Comparison of ENCODE assay signal across 27 cellular contexts in the genomic region with DNA sequence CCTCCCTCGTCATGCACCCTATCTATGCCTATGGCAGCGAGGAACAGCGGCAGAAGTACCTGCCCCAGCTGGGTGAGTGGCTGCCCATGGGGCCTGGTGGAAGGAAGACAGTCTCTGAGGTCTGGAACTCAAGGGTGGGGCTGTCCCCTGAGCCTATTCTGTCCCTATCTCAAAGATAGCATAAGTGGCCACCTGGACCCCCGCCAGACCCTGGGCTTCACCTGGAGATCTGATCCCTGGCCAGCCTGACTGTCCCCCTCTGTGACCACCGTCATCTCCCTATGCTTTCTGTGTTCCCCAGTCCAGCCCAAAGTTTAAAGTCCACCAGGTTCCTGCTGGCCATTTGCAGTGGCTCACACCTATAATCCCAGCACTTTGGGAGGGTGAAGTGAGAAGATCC. TPM values are rescaled to one million over a fixed set of nuclear protein-coding genes. Genes with fewer than 3 reads are reported as not detected.
DNase-seq lines count a peak whose midpoint lies in the region; ATAC-seq and TF ChIP-seq lines count a peak whose summit lies in the region.
"Had no signal": no experiment of that assay in that cellular context is flagged by ENCODE, and none has a peak within 500 bp of the region (broad histone marks: within the 10 kb centered on the region; RNA-seq: fewer than 3 reads in every experiment).

No MANE protein-coding gene starts in this region.

- peaks cover 18% of the 10 kb centered on the region for H3K4me1 Mint-ChIP-seq in activated CD4-positive, alpha-beta T cell treated with anti-CD3 and anti-CD28 coated beads, Interleukin-2, amount 10 ng/mL, durations not matched to agents 24 days and 14 days
- peaks cover 26% of the 10 kb centered on the region for H3K4me1 Mint-ChIP-seq in CD4-positive, alpha-beta T cell (ENCODE audit: low read depth)
- H3K4me1 Mint-ChIP-seq in activated B cell treated with CpG ODN at 0.5 μM for 24 hours = peaks cover 21% of the 10 kb centered on the region
- H3K4me1 Mint-ChIP-seq in naive thymus-derived CD8-positive, alpha-beta T cell = peaks cover 13 to 35% (median 24%) of the 10 kb centered on the region in 4 donors

- H3K27me3 Mint-ChIP-seq in activated CD4-positive, alpha-beta T cell treated with anti-CD3 and anti-CD28 coated beads, Interleukin-2, amount 10 ng/mL, durations not matched to agents 24 days and 14 days = no peaks in the 10 kb centered on the region
- H3K27me3 Mint-ChIP-seq in CD4-positive, alpha-beta T cell = no peaks in the 10 kb centered on the region
- H3K27me3 Mint-ChIP-seq in activated B cell treated with CpG ODN at 0.5 μM for 24 hours = no peaks in the 10 kb centered on the region
- H3K27me3 Mint-ChIP-seq in naive thymus-derived CD8-positive, alpha-beta T cell = no peaks in the 10 kb centered on the region
- H3K27me3 Mint-ChIP-seq: stimulated activated memory B cell treated with anti-CD40 and anti-IgM and Interleukin-4, amounts not matched to agents 10 μg/mL and 1 μg/mL and 100 μg/mL, for 72 hours had no signal

- ATAC-seq in CD4-positive, alpha-beta T cell (ENCODE audit: poor library complexity) = no peak
- ATAC-seq in activated B cell treated with CpG ODN at 0.5 μM for 24 hours (ENCODE audit: low read depth) = no peak
- ATAC-seq in naive thymus-derived CD8-positive, alpha-beta T cell = no peak
- ATAC-seq: body of pancreas; left cardiac atrium; Panc1; stimulated activated memory B cell treated with anti-CD40 and anti-IgM and Interleukin-4, amounts not matched to agents 10 μg/mL and 1 μg/mL and 100 μg/mL, for 72 hours had no signal

- peak overlapping the region; percentile 99 for H3K4me3 Mint-ChIP-seq in activated CD4-positive, alpha-beta T cell treated with anti-CD3 and anti-CD28 coated beads, Interleukin-2, amount 10 ng/mL, durations not matched to agents 24 days and 14 days
- peak overlapping the region; percentile 80 for H3K4me3 Mint-ChIP-seq in CD4-positive, alpha-beta T cell
- peak overlapping the region; percentile 53 for H3K4me3 Mint-ChIP-seq in activated B cell treated with CpG ODN at 0.5 μM for 24 hours
- H3K4me3 Mint-ChIP-seq in naive thymus-derived CD8-positive, alpha-beta T cell = peak overlapping the region in 9 of 10 donors; percentile 36 to 74 (median 64)

- H3K9me3 ChIP-seq in CD4-positive, alpha-beta T cell (ENCODE audit: control insufficient read depth, low read length) = no peaks in the 10 kb centered on the region
- H3K9me3 ChIP-seq: body of pancreas, HAP-1, ovary, SJCRH30, suprapubic skin had no signal

- no peak for DNase-seq in activated CD4-positive, alpha-beta T cell treated with anti-CD3 and anti-CD28 coated beads, Interleukin-2, amount 10 ng/mL, durations not matched to agents 24 days and 14 days
- DNase-seq in activated CD4-positive, alpha-beta T cell treated with anti-CD3 and anti-CD28 coated beads, Interleukin-2, amount 50 U/mL, for 1 hour = no peak
- no peak for DNase-seq in CD4-positive, alpha-beta T cell
- DNase-seq in activated B cell treated with CpG ODN at 0.5 μM for 24 hours (no peak), RPMI8226 (no peak)
- DNase-seq in naive thymus-derived CD8-positive, alpha-beta T cell = no peak
- DNase-seq in stimulated activated CD8-positive, alpha-beta memory T cell treated with anti-CD3 and anti-CD28 coated beads, Interleukin-4, amount 100 ng/mL, for 48 hours = no peak
- DNase-seq in activated CD8-positive, alpha-beta memory T cell treated with anti-CD3 and anti-CD28 coated beads, Interleukin-2, amount 50 U/mL, for 48 hours = no peak
- DNase-seq: activated CD4-positive, alpha-beta T cell treated with anti-CD3 and anti-CD28 coated beads, Interleukin-2, amount 50 U/mL, for 4 hours; body of pancreas; DMS79 treated with DMSO at 0.1 percent for 48 hours; effector CD4-positive, alpha-beta T cell; head of caudate nucleus; Kasumi-1; left cardiac atrium; mammary epithelial cell; NCI-H1694; NCI-H526; ovary; SJCRH30 had no signal

- H3K36me3 Mint-ChIP-seq in activated CD4-positive, alpha-beta T cell treated with anti-CD3 and anti-CD28 coated beads, Interleukin-2, amount 10 ng/mL, durations not matched to agents 24 days and 14 days (ENCODE audit: low read depth) = peaks cover 29% of the 10 kb centered on the region
- H3K36me3 Mint-ChIP-seq in CD4-positive, alpha-beta T cell (ENCODE audit: low read depth) = peaks cover 59% of the 10 kb centered on the region
- peaks cover 50% of the 10 kb centered on the region for H3K36me3 Mint-ChIP-seq in activated B cell treated with CpG ODN at 0.5 μM for 24 hours (ENCODE audit: low read depth)
- peaks cover 0 to 40% (median 9%) of the 10 kb centered on the region in 3 donors for H3K36me3 Mint-ChIP-seq in naive thymus-derived CD8-positive, alpha-beta T cell

- no peaks in the 10 kb centered on the region for H3K9me3 Mint-ChIP-seq in activated CD4-positive, alpha-beta T cell treated with anti-CD3 and anti-CD28 coated beads, Interleukin-2, amount 10 ng/mL, durations not matched to agents 24 days and 14 days
- no peaks in the 10 kb centered on the region for H3K9me3 Mint-ChIP-seq in CD4-positive, alpha-beta T cell
- no peaks in the 10 kb centered on the region for H3K9me3 Mint-ChIP-seq in activated B cell treated with CpG ODN at 0.5 μM for 24 hours
- H3K9me3 Mint-ChIP-seq in naive thymus-derived CD8-positive, alpha-beta T cell = no peaks in the 10 kb centered on the region
- H3K9me3 Mint-ChIP-seq: stimulated activated memory B cell treated with anti-CD40 and anti-IgM and Interleukin-4, amounts not matched to agents 10 μg/mL and 1 μg/mL and 100 μg/mL, for 72 hours had no signal

- POLR2A ChIA-PET in CD4-positive, alpha-beta T cell (lab: Charles Lee) = no interaction called here
- POLR2A ChIA-PET in activated B cell treated with CpG ODN at 0.5 μM for 24 hours (lab: Charles Lee) = no interaction called here
- POLR2A ChIA-PET in naive thymus-derived CD8-positive, alpha-beta T cell (lab: Charles Lee) = interaction anchor here (1.2 to 3.8 kb wide), 2 partner anchors 20 to 40 kb away, joined by 4 to 45 read pairs; a partner anchor contains a TSS

- intact Hi-C loops in activated CD4-positive, alpha-beta T cell treated with anti-CD3 and anti-CD28 coated beads, Interleukin-2, amount 10 ng/mL, durations not matched to agents 24 days and 14 days (cut with micrococcal nuclease) = no loop called here
- intact Hi-C loops in CD4-positive, alpha-beta T cell (cut with DNase I, micrococcal nuclease) = loop anchor here in 1 of 2 experiments (2.0 kb wide), 1 partner anchor 19 kb away; no protein-coding TSS in a partner anchor
- intact Hi-C loops in activated B cell treated with CpG ODN at 0.5 μM for 24 hours (cut with micrococcal nuclease) = no loop called here

- no peak overlapping the region for H3K27ac Mint-ChIP-seq in activated CD4-positive, alpha-beta T cell treated with anti-CD3 and anti-CD28 coated beads, Interleukin-2, amount 10 ng/mL, durations not matched to agents 24 days and 14 days
- H3K27ac Mint-ChIP-seq in CD4-positive, alpha-beta T cell = peak overlapping the region; percentile 17
- no peak overlapping the region for H3K27ac Mint-ChIP-seq in activated B cell treated with CpG ODN at 0.5 μM for 24 hours
- peak overlapping the region in 3 of 10 donors; percentile 46 to 48 (median 47) for H3K27ac Mint-ChIP-seq in naive thymus-derived CD8-positive, alpha-beta T cell
- H3K27ac Mint-ChIP-seq: stimulated activated memory B cell treated with anti-CD40 and anti-IgM and Interleukin-4, amounts not matched to agents 10 μg/mL and 1 μg/mL and 100 μg/mL, for 72 hours had no signal

- H3K27me3 ChIP-seq in CD4-positive, alpha-beta T cell (ENCODE audit: control insufficient read depth, insufficient read depth, low read length) = no peaks in the 10 kb centered on the region
- H3K27me3 ChIP-seq: body of pancreas, ovary, SJCRH30, suprapubic skin had no signal

- no peak for TF ChIP-seq CTCF in CD4-positive, alpha-beta T cell (IDR thresholded peaks at IDR 0.05)
- no peak for TF ChIP-seq CTCF in activated B cell treated with CpG ODN at 0.5 μM for 24 hours (IDR thresholded peaks at IDR 0.05)

- CTCF ChIA-PET in CD4-positive, alpha-beta T cell (lab: Charles Lee) = no interaction called here
- CTCF ChIA-PET in activated B cell treated with CpG ODN at 0.5 μM for 24 hours (lab: Charles Lee) = no interaction called here

- no peak overlapping the region for H3K27ac ChIP-seq in CD4-positive, alpha-beta T cell (ENCODE audit: low read depth, low read length)
- H3K27ac ChIP-seq: body of pancreas, epithelial cell of prostate, HL-60, ovary, SJCRH30, suprapubic skin had no signal

RNA-seq across cellular contexts. Expression of a gene that starts 2.6 kb away (rescaled TPM):
- 66.9 and 71.6 TPM in 2 replicates for total RNA-seq in activated CD4-positive, alpha-beta T cell treated with anti-CD3 and anti-CD28 coated beads, Interleukin-2, amount 10 ng/mL, durations not matched to agents 24 days and 14 days
- total RNA-seq in CD4-positive, alpha-beta T cell = 10 to 100 TPM; 39.2 to 42.1 TPM
- 62.3 and 73.9 TPM in 2 replicates for total RNA-seq in activated B cell treated with CpG ODN at 0.5 μM for 24 hours
- total RNA-seq in naive thymus-derived CD8-positive, alpha-beta T cell = 10 to 100 TPM; 68.5 to 69.8 TPM
- 10 to 100 TPM; 18.0 to 20.7 (median 19.8) TPM for polyA plus RNA-seq in naive thymus-derived CD8-positive, alpha-beta T cell

RNA-seq across cellular contexts. Expression of a gene that starts 6.6 kb away (rescaled TPM):
- 0.77 and 1.2 TPM in 2 replicates for total RNA-seq in activated CD4-positive, alpha-beta T cell treated with anti-CD3 and anti-CD28 coated beads, Interleukin-2, amount 10 ng/mL, durations not matched to agents 24 days and 14 days
- total RNA-seq in CD4-positive, alpha-beta T cell = not detected
- 0.12 TPM in 1 of 2 replicates, not detected in the other for total RNA-seq in activated B cell treated with CpG ODN at 0.5 μM for 24 hours
- not detected for total RNA-seq in naive thymus-derived CD8-positive, alpha-beta T cell
- polyA plus RNA-seq in naive thymus-derived CD8-positive, alpha-beta T cell = under 1 TPM in 1 of 3 donors, not detected in 2; 0.45 TPM
- total RNA-seq: body of pancreas, left cardiac atrium, mammary epithelial cell, smooth muscle cell, suprapubic skin had no signal
- polyA plus RNA-seq: ovary had no signal

RNA-seq across cellular contexts. Expression of a gene that starts 12.3 kb away (rescaled TPM):
- total RNA-seq in activated CD4-positive, alpha-beta T cell treated with anti-CD3 and anti-CD28 coated beads, Interleukin-2, amount 10 ng/mL, durations not matched to agents 24 days and 14 days = 21.5 and 22.0 TPM in 2 replicates
- 10 to 100 TPM; 10.4 to 11.1 TPM for total RNA-seq in CD4-positive, alpha-beta T cell
- 26.5 and 27.2 TPM in 2 replicates for total RNA-seq in activated B cell treated with CpG ODN at 0.5 μM for 24 hours
- 10 to 100 TPM; 26.2 to 27.3 TPM for total RNA-seq in naive thymus-derived CD8-positive, alpha-beta T cell
- 10 to 100 TPM; 46.1 to 49.5 (median 46.2) TPM for polyA plus RNA-seq in naive thymus-derived CD8-positive, alpha-beta T cell

RNA-seq across cellular contexts. Expression of a gene that starts 25.5 kb away (rescaled TPM):
- total RNA-seq in activated CD4-positive, alpha-beta T cell treated with anti-CD3 and anti-CD28 coated beads, Interleukin-2, amount 10 ng/mL, durations not matched to agents 24 days and 14 days = 2.3 and 3.3 TPM in 2 replicates
- total RNA-seq in CD4-positive, alpha-beta T cell = 1 to 10 TPM; 2.1 to 3.5 TPM
- total RNA-seq in activated B cell treated with CpG ODN at 0.5 μM for 24 hours = 0.49 TPM in 1 of 2 replicates, not detected in the other
- 1 to 10 TPM in 1 of 2 experiments, not detected in 1; 1.8 TPM for total RNA-seq in naive thymus-derived CD8-positive, alpha-beta T cell
- not detected for polyA plus RNA-seq in naive thymus-derived CD8-positive, alpha-beta T cell
- total RNA-seq: body of pancreas, left cardiac atrium, mammary epithelial cell had no signal

RNA-seq across cellular contexts. Expression of a gene that starts 39.9 kb away (rescaled TPM):
- 202 and 208 TPM in 2 replicates for total RNA-seq in activated CD4-positive, alpha-beta T cell treated with anti-CD3 and anti-CD28 coated beads, Interleukin-2, amount 10 ng/mL, durations not matched to agents 24 days and 14 days
- total RNA-seq in CD4-positive, alpha-beta T cell = 10 to 100 TPM; 17.2 TPM
- total RNA-seq in activated B cell treated with CpG ODN at 0.5 μM for 24 hours = 76.1 and 76.8 TPM in 2 replicates
- 10 to 100 TPM; 54.6 to 60.5 TPM for total RNA-seq in naive thymus-derived CD8-positive, alpha-beta T cell
- polyA plus RNA-seq in naive thymus-derived CD8-positive, alpha-beta T cell = 10 to 100 TPM; 49.8 to 87.7 (median 63.6) TPM
